In the genomic region with DNA sequence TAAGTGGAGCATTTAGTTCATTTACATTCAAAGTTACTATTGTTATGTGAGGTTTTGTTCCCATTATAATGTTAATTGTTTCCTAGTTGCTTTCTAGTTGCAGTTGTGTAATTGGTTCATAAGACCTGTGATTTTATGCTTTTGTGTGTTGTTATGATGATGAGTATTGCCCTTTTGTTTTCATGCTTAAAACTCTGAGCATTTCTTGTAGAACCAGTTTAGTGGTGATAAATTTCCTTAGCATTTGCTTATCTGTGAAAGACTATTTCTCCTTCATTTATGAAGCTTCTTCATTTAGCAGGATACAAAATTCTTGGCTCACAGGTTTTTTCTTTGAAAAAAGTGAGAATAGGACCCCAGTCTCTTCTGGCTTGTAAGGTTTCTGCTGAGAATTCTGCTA, we compare ENCODE assay signal across 28 cellular contexts.
"Had no signal": no experiment of that assay in that cellular context is flagged by ENCODE, and none has a peak within 500 bp of the region (broad histone marks: within the 10 kb centered on the region; RNA-seq: fewer than 3 reads in every experiment).

No MANE protein-coding gene starts in this region.

- H3K9me3 ChIP-seq: ovary, right lobe of liver, thyroid gland, vagina had no signal

- ATAC-seq: natural killer cell; psoas muscle; right cardiac atrium; right lobe of liver; stimulated activated effector memory CD8-positive, alpha-beta T cell treated with anti-CD3 and anti-CD28 coated beads, Interleukin-12 subunit alpha, Interleukin-12 subunit beta, amount 100 ng/mL, for 72 hours; stimulated activated naive B cell treated with anti-CD40 and anti-IgM and Interleukin-4, amounts not matched to agents 10 μg/mL and 1 μg/mL and 100 μg/mL, for 72 hours had no signal

- DNase-seq: natural killer cell; occipital lobe; ovary; posterior cingulate gyrus; psoas muscle; right cardiac atrium; right lobe of liver; sigmoid colon; small intestine; stimulated activated CD4-positive, alpha-beta T cell treated with anti-CD3 and anti-CD28 coated beads, Interleukin-15, amount 100 ng/mL, for 24 hours; stimulated activated CD4-positive, alpha-beta T cell treated with anti-CD3 and anti-CD28 coated beads, Interleukin-2, amount 100 ng/mL, for 24 hours; stimulated activated CD4-positive, alpha-beta T cell treated with anti-CD3 and anti-CD28 coated beads, Interleukin-2, amount 100 ng/mL, for 48 hours; stimulated activated CD4-positive, alpha-beta T cell treated with anti-CD3 and anti-CD28 coated beads, Interleukin-4, amount 100 ng/mL, for 24 hours; stimulated activated naive B cell treated with anti-CD40 and anti-IgM and Interleukin-4, amounts not matched to agents 10 μg/mL and 1 μg/mL and 100 μg/mL, for 72 hours; stimulated activated naive CD4-positive, alpha-beta T cell treated with Interleukin-2 at 50 U/mL for 16 hours; stomach; thyroid gland; upper lobe of left lung had no signal

- H3K4me1 Mint-ChIP-seq: natural killer cell; nephron; neural progenitor cell; stimulated activated effector memory CD8-positive, alpha-beta T cell treated with anti-CD3 and anti-CD28 coated beads, Interleukin-12 subunit alpha, Interleukin-12 subunit beta, amount 100 ng/mL, for 72 hours; stimulated activated naive B cell treated with anti-CD40 and anti-IgM and Interleukin-4, amounts not matched to agents 10 μg/mL and 1 μg/mL and 100 μg/mL, for 72 hours had no signal

- H3K4me2 ChIP-seq: neural progenitor cell had no signal

- H3K27ac ChIP-seq: neural progenitor cell, ovary, parathyroid adenoma, psoas muscle, right lobe of liver, sigmoid colon, stomach, thoracic aorta, thyroid gland, tibial nerve, upper lobe of left lung, vagina had no signal

- FAIRE-seq: small intestine, urothelium cell line had no signal

- H3K27me3 Mint-ChIP-seq: progenitor cell of endocrine pancreas; stimulated activated naive B cell treated with anti-CD40 and anti-IgM and Interleukin-4, amounts not matched to agents 10 μg/mL and 1 μg/mL and 100 μg/mL, for 72 hours; stimulated activated naive CD8-positive, alpha-beta T cell treated with anti-CD3 and anti-CD28 coated beads, Interleukin-15, Interleukin-2, amounts not matched to agents 100 ng/mL and 50 ng/mL, for 24 hours had no signal

- H3K27me3 ChIP-seq: neural progenitor cell, ovary, right lobe of liver, sigmoid colon, stomach, thyroid gland, tibial nerve, upper lobe of left lung, vagina had no signal

- H3K4me3 ChIP-seq: neural progenitor cell, ovary, psoas muscle, right lobe of liver, sigmoid colon, stomach, thoracic aorta, thyroid gland, tibial nerve, upper lobe of left lung, vagina had no signal

- H3K27ac Mint-ChIP-seq: natural killer cell; nephron; neural progenitor cell; progenitor cell of endocrine pancreas; stimulated activated effector memory CD8-positive, alpha-beta T cell treated with anti-CD3 and anti-CD28 coated beads, Interleukin-12 subunit alpha, Interleukin-12 subunit beta, amount 100 ng/mL, for 72 hours; stimulated activated naive B cell treated with anti-CD40 and anti-IgM and Interleukin-4, amounts not matched to agents 10 μg/mL and 1 μg/mL and 100 μg/mL, for 72 hours; stimulated activated naive CD8-positive, alpha-beta T cell treated with anti-CD3 and anti-CD28 coated beads, Interleukin-15, Interleukin-2, amounts not matched to agents 100 ng/mL and 50 ng/mL, for 24 hours had no signal

- H3K36me3 ChIP-seq: neural progenitor cell, ovary, right lobe of liver, sigmoid colon, stomach, thoracic aorta, thyroid gland, tibial nerve, upper lobe of left lung, vagina had no signal

- H3K4me3 Mint-ChIP-seq: natural killer cell; nephron; neural progenitor cell; stimulated activated effector memory CD8-positive, alpha-beta T cell treated with anti-CD3 and anti-CD28 coated beads, Interleukin-12 subunit alpha, Interleukin-12 subunit beta, amount 100 ng/mL, for 72 hours; stimulated activated naive B cell treated with anti-CD40 and anti-IgM and Interleukin-4, amounts not matched to agents 10 μg/mL and 1 μg/mL and 100 μg/mL, for 72 hours; stimulated activated naive CD8-positive, alpha-beta T cell treated with anti-CD3 and anti-CD28 coated beads, Interleukin-15, Interleukin-2, amounts not matched to agents 100 ng/mL and 50 ng/mL, for 24 hours had no signal

- H3K4me1 ChIP-seq: neural progenitor cell, parathyroid adenoma, psoas muscle, right lobe of liver, sigmoid colon, stomach, thyroid gland, tibial nerve, upper lobe of left lung, vagina had no signal

- H3K36me3 Mint-ChIP-seq: neural progenitor cell; stimulated activated effector memory CD8-positive, alpha-beta T cell treated with anti-CD3 and anti-CD28 coated beads, Interleukin-12 subunit alpha, Interleukin-12 subunit beta, amount 100 ng/mL, for 72 hours; stimulated activated naive B cell treated with anti-CD40 and anti-IgM and Interleukin-4, amounts not matched to agents 10 μg/mL and 1 μg/mL and 100 μg/mL, for 72 hours had no signal

- H3K79me2 ChIP-seq: parathyroid adenoma had no signal

- H2AFZ ChIP-seq: neural progenitor cell, parathyroid adenoma had no signal
